In the genomic region with DNA sequence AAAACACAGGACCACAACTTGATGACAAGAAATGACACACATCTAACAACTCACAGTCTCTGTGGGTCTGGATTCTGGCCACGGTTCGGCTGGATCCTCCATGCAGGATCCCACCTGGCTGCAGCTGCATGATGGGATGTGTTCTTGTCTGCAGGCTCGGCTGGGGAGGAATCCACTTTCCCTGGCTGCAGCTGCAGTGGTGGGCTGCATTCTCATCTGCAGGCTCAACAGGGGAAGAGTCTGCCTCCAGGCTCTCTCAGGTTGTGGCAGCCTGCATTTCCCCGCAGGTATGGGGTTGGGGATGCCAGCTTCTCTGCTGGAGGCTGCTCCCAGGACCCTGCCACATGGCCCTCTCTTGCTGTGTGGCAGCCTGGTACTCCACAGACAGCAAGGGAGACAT, we compare ENCODE assay signal across 36 cellular contexts.
"Had no signal": no experiment of that assay in that cellular context is flagged by ENCODE, and none has a peak within 500 bp of the region (broad histone marks: within the 10 kb centered on the region; RNA-seq: fewer than 3 reads in every experiment).

No MANE protein-coding gene starts in this region.

- H3K4me1 Mint-ChIP-seq: activated CD4-positive, alpha-beta T cell treated with anti-CD3 and anti-CD28 coated beads for 36 hours; activated CD4-positive, alpha-beta T cell treated with anti-CD3 and anti-CD28 coated beads, Interleukin-2, amount 10 ng/mL, durations not matched to agents 7 days and 5 days; activated CD8-positive, alpha-beta memory T cell treated with anti-CD3 and anti-CD28 coated beads, Interleukin-2, amount 10 ng/mL, durations not matched to agents 7 days and 5 days; activated naive CD8-positive, alpha-beta T cell treated with anti-CD3 and anti-CD28 coated beads for 36 hours; activated T-helper 17 cell treated with anti-CD3 and anti-CD28 coated beads, Interleukin-2, amount 50 U/mL, for 72 hours; WTC11 had no signal

- ATAC-seq: activated CD4-positive, alpha-beta T cell treated with anti-CD3 and anti-CD28 coated beads for 36 hours; activated CD4-positive, CD25-positive, alpha-beta regulatory T cell treated with anti-CD3 and anti-CD28 coated beads, Interleukin-2, amount 50 U/mL, for 24 hours; activated CD8-positive, alpha-beta memory T cell treated with anti-CD3 and anti-CD28 coated beads, Interleukin-2, amount 10 ng/mL, durations not matched to agents 7 days and 5 days; activated CD8-positive, alpha-beta T cell treated with anti-CD3 and anti-CD28 coated beads, Interleukin-2, amount 10 ng/mL, durations not matched to agents 7 days and 5 days; activated naive CD4-positive, alpha-beta T cell treated with anti-CD3 and anti-CD28 coated beads, Interleukin-2, amount 50 U/mL, for 72 hours; activated T-cell treated with anti-CD3 and anti-CD28 coated beads, Interleukin-2, amount 50 U/mL, for 4 hours; activated T-cell treated with anti-CD3 and anti-CD28 coated beads, Interleukin-2, amount 50 U/mL, for 72 hours; activated T-helper 17 cell treated with anti-CD3 and anti-CD28 coated beads, Interleukin-2, amount 50 U/mL, for 72 hours; body of pancreas; WTC11 had no signal

- DNase-seq: activated CD4-positive, alpha-beta memory T cell treated with anti-CD3 and anti-CD28 coated beads for 36 hours; activated CD4-positive, alpha-beta T cell treated with anti-CD3 and anti-CD28 coated beads for 1 hour; activated CD4-positive, alpha-beta T cell treated with anti-CD3 and anti-CD28 coated beads for 36 hours; activated CD4-positive, alpha-beta T cell treated with anti-CD3 and anti-CD28 coated beads for 48 hours; activated CD4-positive, alpha-beta T cell treated with anti-CD3 and anti-CD28 coated beads, Interleukin-2, amount 10 ng/mL, durations not matched to agents 7 days and 5 days; activated CD4-positive, CD25-positive, alpha-beta regulatory T cell; activated CD8-positive, alpha-beta memory T cell treated with anti-CD3 and anti-CD28 coated beads for 24 hours; activated CD8-positive, alpha-beta memory T cell treated with anti-CD3 and anti-CD28 coated beads, Interleukin-2, amount 10 ng/mL, durations not matched to agents 7 days and 5 days; activated CD8-positive, alpha-beta memory T cell treated with anti-CD3 and anti-CD28 coated beads, Interleukin-2, amount 50 U/mL, for 48 hours; activated CD8-positive, alpha-beta T cell treated with anti-CD3 and anti-CD28 coated beads, Interleukin-2, amount 10 ng/mL, durations not matched to agents 7 days and 5 days; activated effector memory CD4-positive, alpha-beta T cell treated with anti-CD3 and anti-CD28 coated beads, Interleukin-2, amount 50 U/mL, for 16 hours; activated gamma-delta T cell treated with Interleukin-2 at 50 U/mL for 16 hours; activated naive CD4-positive, alpha-beta T cell; activated naive CD4-positive, alpha-beta T cell treated with anti-CD3 and anti-CD28 coated beads for 36 hours; activated naive CD4-positive, alpha-beta T cell treated with anti-CD3 and anti-CD28 coated beads, Interleukin-2, amount 50 U/mL, for 16 hours; activated naive CD8-positive, alpha-beta T cell treated with anti-CD3 and anti-CD28 coated beads for 36 hours; activated T-cell treated with anti-CD3 and anti-CD28 coated beads, Interleukin-2, amount 50 U/mL, for 4 hours; activated T-cell treated with anti-CD3 and anti-CD28 coated beads, Interleukin-2, amount 50 U/mL, for 72 hours; adrenal gland; amniotic stem cell; aorta; body of pancreas; brain microvascular endothelial cell; central memory CD4-positive, alpha-beta T cell; T-helper 1 cell; T-helper 2 cell; T-helper 9 cell; WERI-Rb-1 had no signal

- H3K4me3 Mint-ChIP-seq: activated CD4-positive, alpha-beta memory T cell treated with anti-CD3 and anti-CD28 coated beads for 36 hours; activated CD4-positive, alpha-beta T cell treated with anti-CD3 and anti-CD28 coated beads for 36 hours; activated CD4-positive, alpha-beta T cell treated with anti-CD3 and anti-CD28 coated beads, Interleukin-2, amount 10 ng/mL, durations not matched to agents 7 days and 5 days; activated CD8-positive, alpha-beta memory T cell treated with anti-CD3 and anti-CD28 coated beads, Interleukin-2, amount 10 ng/mL, durations not matched to agents 7 days and 5 days; activated CD8-positive, alpha-beta T cell treated with anti-CD3 and anti-CD28 coated beads, Interleukin-2, amount 10 ng/mL, durations not matched to agents 7 days and 5 days; activated naive CD4-positive, alpha-beta T cell treated with anti-CD3 and anti-CD28 coated beads for 36 hours; activated naive CD8-positive, alpha-beta T cell treated with anti-CD3 and anti-CD28 coated beads for 36 hours; activated T-cell treated with anti-CD3 and anti-CD28 coated beads, Interleukin-2, amount 50 U/mL, for 4 hours; activated T-cell treated with anti-CD3 and anti-CD28 coated beads, Interleukin-2, amount 50 U/mL, for 72 hours; activated T-helper 1 cell treated with anti-CD3 and anti-CD28 coated beads, Interleukin-12 subunit alpha, Interleukin-12 subunit beta, Interleukin-2, Interleukin-4 antibody, amounts not matched to agents 30 ng/mL and 10 ng/mL and 1 ng/mL, durations not matched to agents 14 hours and 24 hours and 36 hours; activated T-helper 17 cell treated with anti-CD3 and anti-CD28 coated beads, Interleukin-2, amount 50 U/mL, for 72 hours; T-helper 1 cell treated with Interleukin-12 subunit alpha and Interleukin-12 subunit beta and Interleukin-4 antibody, amounts not matched to agents 30 μg/mL and 1 μg/mL, for 36 hours; T-helper 2 cell treated with Interferon-gamma antibody and Interleukin-4, amounts not matched to agents 5 μg/mL and 100 μg/mL, for 36 hours; WTC11 had no signal

- H3K36me3 ChIP-seq: adrenal gland, brain microvascular endothelial cell, breast epithelium, WERI-Rb-1 had no signal

- H3K4me3 ChIP-seq: adrenal gland, body of pancreas, breast epithelium had no signal

- H3K27me3 ChIP-seq: body of pancreas had no signal

- H3K9me3 Mint-ChIP-seq: activated T-cell treated with anti-CD3 and anti-CD28 coated beads, Interleukin-2, amount 50 U/mL, for 4 hours; activated T-helper 17 cell treated with anti-CD3 and anti-CD28 coated beads, Interleukin-2, amount 50 U/mL, for 72 hours had no signal

- H3K27me3 Mint-ChIP-seq: activated CD4-positive, alpha-beta T cell treated with anti-CD3 and anti-CD28 coated beads, Interleukin-2, amount 10 ng/mL, durations not matched to agents 7 days and 5 days; activated CD8-positive, alpha-beta memory T cell treated with anti-CD3 and anti-CD28 coated beads, Interleukin-2, amount 10 ng/mL, durations not matched to agents 7 days and 5 days had no signal

- H3K27ac Mint-ChIP-seq: activated CD4-positive, alpha-beta memory T cell treated with anti-CD3 and anti-CD28 coated beads for 36 hours; activated CD4-positive, alpha-beta T cell treated with anti-CD3 and anti-CD28 coated beads for 36 hours; activated CD4-positive, alpha-beta T cell treated with anti-CD3 and anti-CD28 coated beads, Interleukin-2, amount 10 ng/mL, durations not matched to agents 7 days and 5 days; activated CD8-positive, alpha-beta memory T cell treated with anti-CD3 and anti-CD28 coated beads, Interleukin-2, amount 10 ng/mL, durations not matched to agents 7 days and 5 days; activated CD8-positive, alpha-beta T cell treated with anti-CD3 and anti-CD28 coated beads, Interleukin-2, amount 10 ng/mL, durations not matched to agents 7 days and 5 days; activated naive CD4-positive, alpha-beta T cell treated with anti-CD3 and anti-CD28 coated beads for 36 hours; activated naive CD4-positive, alpha-beta T cell treated with anti-CD3 and anti-CD28 coated beads, Interleukin-2, amount 50 U/mL, for 72 hours; activated naive CD8-positive, alpha-beta T cell treated with anti-CD3 and anti-CD28 coated beads for 36 hours; activated T-cell treated with anti-CD3 and anti-CD28 coated beads, Interleukin-2, amount 50 U/mL, for 72 hours; activated T-helper 1 cell treated with anti-CD3 and anti-CD28 coated beads, Interleukin-12 subunit alpha, Interleukin-12 subunit beta, Interleukin-2, Interleukin-4 antibody, amounts not matched to agents 30 ng/mL and 10 ng/mL and 1 ng/mL, durations not matched to agents 14 hours and 24 hours and 36 hours; activated T-helper 17 cell treated with anti-CD3 and anti-CD28 coated beads, Interleukin-2, amount 50 U/mL, for 72 hours; T-helper 1 cell treated with Interleukin-12 subunit alpha and Interleukin-12 subunit beta and Interleukin-4 antibody, amounts not matched to agents 30 μg/mL and 1 μg/mL, for 36 hours; T-helper 2 cell treated with Interferon-gamma antibody and Interleukin-4, amounts not matched to agents 5 μg/mL and 100 μg/mL, for 36 hours; WTC11 had no signal

- H3K36me3 Mint-ChIP-seq: activated CD4-positive, alpha-beta memory T cell treated with anti-CD3 and anti-CD28 coated beads for 36 hours; activated CD8-positive, alpha-beta memory T cell treated with anti-CD3 and anti-CD28 coated beads, Interleukin-2, amount 10 ng/mL, durations not matched to agents 7 days and 5 days; WTC11 had no signal

- H3K27ac ChIP-seq: adrenal gland, body of pancreas, brain microvascular endothelial cell, breast epithelium, WERI-Rb-1 had no signal

- H3K4me1 ChIP-seq: adrenal gland, body of pancreas, breast epithelium had no signal
